ENCODE assay signal across 19 cellular contexts in genomic region chr4:64718091-64718490, GRCh38.
A peak's percentile ranks its signal among the peaks of the same experiment; 100 is the strongest.
DNase-seq lines count a peak whose midpoint lies in the region; ATAC-seq and TF ChIP-seq lines count a peak whose summit lies in the region.
"Had no signal": no experiment of that assay in that cellular context is flagged by ENCODE, and none has a peak within 500 bp of the region (broad histone marks: within the 10 kb centered on the region; RNA-seq: fewer than 3 reads in every experiment).

No MANE protein-coding gene starts in this region.

- ATAC-seq in HG03175 (IDR thresholded peaks at IDR 0.05; ENCODE audit: unreplicated experiment), result no peak
- no peak for ATAC-seq in GM21515 (IDR thresholded peaks at IDR 0.05; ENCODE audit: unreplicated experiment)
- ATAC-seq: SK-N-SH treated with all-trans-retinoic acid at 6 μM for 48 hours had no signal

- no peak for TF ChIP-seq CTCF in epithelial cell of esophagus (IDR thresholded peaks at IDR 0.05; ENCODE audit: insufficient read depth, low read depth, low read length, missing control alignments)
- TF ChIP-seq CTCF in GM10266 (IDR thresholded peaks at IDR 0.05; ENCODE audit: control insufficient read depth, insufficient read depth, low read depth, missing control alignments), result no peak

- H3K4me3 ChIP-seq in epithelial cell of esophagus (ENCODE audit: low read length) (no peak overlapping the region), skeletal muscle cell (ENCODE audit: low read depth, low read length) (no peak overlapping the region)
- H3K4me3 ChIP-seq: coronary artery had no signal

- DNase-seq in DMS153 (lab: John Stamatoyannopoulos, UW) (peak; percentile 22), DMS153 treated with DMSO at 0.1 percent for 48 hours (lab: John Stamatoyannopoulos, UW; ENCODE audit: unreplicated experiment) (no peak), OCI-M1 (lab: John Stamatoyannopoulos, UW) (peak; percentile 10), epithelial cell of esophagus (ENCODE audit: low read depth) (peak; percentile 4), skeletal muscle cell (ENCODE audit: low read depth) (peak; percentile 7), GM10266 (ENCODE audit: extremely low spot score) (no peak)
- DNase-seq: 8988T; activated CD4-positive, CD25-positive, alpha-beta regulatory T cell; activated CD8-positive, alpha-beta memory T cell treated with anti-CD3 and anti-CD28 coated beads, Interleukin-2, amount 50 U/mL, for 4 hours; activated naive CD8-positive, alpha-beta T cell treated with anti-CD3 and anti-CD28 coated beads for 36 hours; CD4-positive, alpha-beta memory T cell; KBM-7; NCI-H2029 treated with DMSO at 0.1 percent for 48 hours; NK-92 treated with Interleukin-12 subunit alpha and Interleukin-12 subunit beta, amount 100 ng/mL, for 24 hours; nucleus accumbens had no signal

Comparison
In these comparisons a context has a peak if more than half of its experiments do, and no peak if none do; other contexts are left out.
1. DNase-seq: peak in DMS153 (single experiment), OCI-M1 (single experiment), epithelial cell of esophagus (single experiment) and skeletal muscle cell (single experiment); none in DMS153 treated with DMSO at 0.1 percent for 48 hours (single experiment) and GM10266 (single experiment).